10 cellular contexts compared by ENCODE assay signal in genomic region chr20:50286174-50286511, GRCh38.
DNase-seq lines count a peak whose midpoint lies in the region; ATAC-seq, FAIRE-seq and TF ChIP-seq lines count a peak whose summit lies in the region.
"Had no signal": no experiment of that assay in that cellular context is flagged by ENCODE, and none has a peak within 500 bp of the region (broad histone marks: within the 10 kb centered on the region; RNA-seq: fewer than 3 reads in every experiment).

No MANE protein-coding gene starts in this region.

- peaks cover 29% of the 10 kb centered on the region for H3K27me3 Mint-ChIP-seq in IgD-negative memory B cell
- H3K27me3 Mint-ChIP-seq in stimulated activated memory B cell treated with anti-CD40 and anti-IgM and Interleukin-4, amounts not matched to agents 10 μg/mL and 1 μg/mL and 100 μg/mL, for 72 hours: peaks cover 64% of the 10 kb centered on the region
- H3K27me3 Mint-ChIP-seq in effector memory CD8-positive, alpha-beta T cell: peaks cover 42 to 89% of the 10 kb centered on the region in 2 donors

- peaks cover 14 to 19% (median 14%) of the 10 kb centered on the region in 3 donors for H3K4me1 Mint-ChIP-seq in IgD-negative memory B cell
- peaks cover 40% of the 10 kb centered on the region for H3K4me1 Mint-ChIP-seq in stimulated activated memory B cell treated with anti-CD40 and anti-IgM and Interleukin-4, amounts not matched to agents 10 μg/mL and 1 μg/mL and 100 μg/mL, for 72 hours
- peaks cover 10 to 23% of the 10 kb centered on the region in 2 donors for H3K4me1 Mint-ChIP-seq in effector memory CD8-positive, alpha-beta T cell (ENCODE audit: low read depth in 2 of 2)

- no peak overlapping the region for H3K4me3 ChIP-seq in gastroesophageal sphincter
- H3K4me3 ChIP-seq: pancreas had no signal

- no peaks in the 10 kb centered on the region for H3K36me3 Mint-ChIP-seq in IgD-negative memory B cell
- H3K36me3 Mint-ChIP-seq in stimulated activated memory B cell treated with anti-CD40 and anti-IgM and Interleukin-4, amounts not matched to agents 10 μg/mL and 1 μg/mL and 100 μg/mL, for 72 hours: no peaks in the 10 kb centered on the region
- no peaks in the 10 kb centered on the region for H3K36me3 Mint-ChIP-seq in effector memory CD8-positive, alpha-beta T cell (ENCODE audit: insufficient read depth)

- 60 to 76% methylated on average over 5 to 7 of the region's 9 CpGs for WGBS in gastroesophageal sphincter (ENCODE audit: low coverage in 1 of 2), 2 donors

- ATAC-seq in GM19452 (IDR thresholded peaks at IDR 0.05; ENCODE audit: unreplicated experiment) (peak; percentile 36), gastroesophageal sphincter (peak; percentile 4), GM19328 (IDR thresholded peaks at IDR 0.05; ENCODE audit: unreplicated experiment) (no peak)
- ATAC-seq in stimulated activated memory B cell treated with anti-CD40 and anti-IgM and Interleukin-4, amounts not matched to agents 10 μg/mL and 1 μg/mL and 100 μg/mL, for 72 hours: peak; percentile 66
- no peak for ATAC-seq in effector memory CD8-positive, alpha-beta T cell (replicated peaks)

- no peaks in the 10 kb centered on the region for H3K9me3 Mint-ChIP-seq in IgD-negative memory B cell
- H3K9me3 Mint-ChIP-seq in stimulated activated memory B cell treated with anti-CD40 and anti-IgM and Interleukin-4, amounts not matched to agents 10 μg/mL and 1 μg/mL and 100 μg/mL, for 72 hours: no peaks in the 10 kb centered on the region
- no peaks in the 10 kb centered on the region for H3K9me3 Mint-ChIP-seq in effector memory CD8-positive, alpha-beta T cell

- H3K36me3 ChIP-seq in gastroesophageal sphincter: no peaks in the 10 kb centered on the region
- H3K36me3 ChIP-seq: pancreas had no signal

- TF ChIP-seq EP300 in gastroesophageal sphincter (IDR thresholded peaks at IDR 0.05): no peak

- DNase-seq in effector memory CD8-positive, alpha-beta T cell: no peak
- no peak for DNase-seq in NCI-H2196 treated with DMSO at 0.1 percent for 48 hours (lab: John Stamatoyannopoulos, UW; ENCODE audit: unreplicated experiment)
- DNase-seq in D721Med (ENCODE audit: insufficient read length, low spot score): no peak
- DNase-seq: cortex of kidney had no signal

- peaks cover 0 to 50% (median 28%) of the 10 kb centered on the region in 3 donors for H3K4me1 ChIP-seq in gastroesophageal sphincter

- H3K27ac Mint-ChIP-seq in IgD-negative memory B cell: peak overlapping the region in 1 of 3 donors; percentile 33
- H3K27ac Mint-ChIP-seq in stimulated activated memory B cell treated with anti-CD40 and anti-IgM and Interleukin-4, amounts not matched to agents 10 μg/mL and 1 μg/mL and 100 μg/mL, for 72 hours: peak overlapping the region; percentile 81
- H3K27ac Mint-ChIP-seq in effector memory CD8-positive, alpha-beta T cell: no peak overlapping the region

- no peaks in the 10 kb centered on the region for H3K9me3 ChIP-seq in gastroesophageal sphincter
- H3K9me3 ChIP-seq: pancreas had no signal

- peak overlapping the region in 3 of 4 donors; percentile 68 to 76 (median 75) for H3K27ac ChIP-seq in gastroesophageal sphincter

- no peaks in the 10 kb centered on the region for H3K27me3 ChIP-seq in gastroesophageal sphincter
- H3K27me3 ChIP-seq: pancreas had no signal

- TF ChIP-seq POLR2A in gastroesophageal sphincter (IDR thresholded peaks at IDR 0.05): no peak

- FAIRE-seq in D721Med (lab: Jason Lieb, UNC): no peak
- FAIRE-seq: pancreas had no signal

- H3K4me3 Mint-ChIP-seq in IgD-negative memory B cell: peak overlapping the region; percentile 18 to 90 (median 81)
- H3K4me3 Mint-ChIP-seq in stimulated activated memory B cell treated with anti-CD40 and anti-IgM and Interleukin-4, amounts not matched to agents 10 μg/mL and 1 μg/mL and 100 μg/mL, for 72 hours: peak overlapping the region; percentile 65
- H3K4me3 Mint-ChIP-seq in effector memory CD8-positive, alpha-beta T cell: peak overlapping the region in 1 of 2 donors; percentile 13

- TF ChIP-seq CTCF in gastroesophageal sphincter (IDR thresholded peaks at IDR 0.05): no peak
- TF ChIP-seq CTCF in D721Med (IDR thresholded peaks at IDR 0.05; ENCODE audit: insufficient read depth, missing control alignments): no peak

Comparison
In these comparisons a context has a peak if more than half of its experiments do, and no peak if none do; other contexts are left out.
1. ATAC-seq: peak in GM19452 (single experiment), gastroesophageal sphincter (single experiment) and stimulated activated memory B cell treated with anti-CD40 and anti-IgM and Interleukin-4, amounts not matched to agents 10 μg/mL and 1 μg/mL and 100 μg/mL, for 72 hours (single experiment); none in effector memory CD8-positive, alpha-beta T cell (single experiment) and GM19328 (single experiment).